In genomic region chr4:176090115-176090514, GRCh38 we compare ENCODE assay signal across 10 cellular contexts. TPM values are rescaled to one million over a fixed set of nuclear protein-coding genes. Genes with fewer than 3 reads are reported as not detected.
DNase-seq lines count a peak whose midpoint lies in the region; ATAC-seq and TF ChIP-seq lines count a peak whose summit lies in the region.
"Had no signal": no experiment of that assay in that cellular context is flagged by ENCODE, and none has a peak within 500 bp of the region (broad histone marks: within the 10 kb centered on the region; RNA-seq: fewer than 3 reads in every experiment).

No MANE protein-coding gene starts in this region.

- H3K27me3 ChIP-seq in gastroesophageal sphincter (no peaks in the 10 kb centered on the region), sigmoid colon (no peaks in the 10 kb centered on the region)

- H3K9me3 ChIP-seq in gastroesophageal sphincter = no peaks in the 10 kb centered on the region
- no peaks in the 10 kb centered on the region for H3K9me3 ChIP-seq in sigmoid colon

- no peak for TF ChIP-seq POLR2A in GM18505 (IDR thresholded peaks at IDR 0.05; ENCODE audit: borderline replicate concordance, extremely low read depth, insufficient read depth, insufficient read length)
- no peak for TF ChIP-seq POLR2A in gastroesophageal sphincter (IDR thresholded peaks at IDR 0.05)
- TF ChIP-seq POLR2A in sigmoid colon (IDR thresholded peaks at IDR 0.05) = no peak

- no peaks in the 10 kb centered on the region for H3K4me1 ChIP-seq in gastroesophageal sphincter
- no peaks in the 10 kb centered on the region for H3K4me1 ChIP-seq in sigmoid colon

- 79 to 100% methylated on average over 2 of the region's 2 CpGs for WGBS in gastroesophageal sphincter (ENCODE audit: low coverage in 1 of 2), 2 donors
- 48 to 77% methylated on average over 2 of the region's 2 CpGs for WGBS in sigmoid colon, 2 donors

- TF ChIP-seq CTCF in gastroesophageal sphincter (IDR thresholded peaks at IDR 0.05) (no peak), sigmoid colon (IDR thresholded peaks at IDR 0.05) (no peak)

- DNase-seq in Kasumi-1 (lab: John Stamatoyannopoulos, UW) (peak; percentile 91), sigmoid colon (no peak)
- no peak for DNase-seq in NK-92 treated with Interleukin-12 subunit alpha and Interleukin-12 subunit beta, amount 100 ng/mL, for 24 hours (lab: John Stamatoyannopoulos, UW)
- no peak for DNase-seq in activated CD4-positive, CD25-positive, alpha-beta regulatory T cell treated with anti-CD3 and anti-CD28 coated beads, Interleukin-2, amount 50 U/mL, for 72 hours
- DNase-seq: kidney glomerular epithelial cell, NCI-H146 had no signal

- H3K27ac ChIP-seq in gastroesophageal sphincter = no peak overlapping the region
- no peak overlapping the region for H3K27ac ChIP-seq in sigmoid colon

- intact Hi-C loops in sigmoid colon (cut with DNase I) = no loop called here

- no peak overlapping the region for H3K4me3 ChIP-seq in gastroesophageal sphincter
- no peak overlapping the region for H3K4me3 ChIP-seq in sigmoid colon

- TF ChIP-seq EP300 in gastroesophageal sphincter (IDR thresholded peaks at IDR 0.05) = no peak
- TF ChIP-seq EP300 in sigmoid colon (IDR thresholded peaks at IDR 0.05) = no peak

- H3K36me3 ChIP-seq in gastroesophageal sphincter = no peaks in the 10 kb centered on the region
- H3K36me3 ChIP-seq in sigmoid colon = no peaks in the 10 kb centered on the region

- ATAC-seq in GM18505 (IDR thresholded peaks at IDR 0.05; ENCODE audit: unreplicated experiment) (peak; percentile 89), GM21528 (IDR thresholded peaks at IDR 0.05; ENCODE audit: low FRiP score, unreplicated experiment) (peak; percentile 90), gastroesophageal sphincter (peak; percentile 61), HG03439 (IDR thresholded peaks at IDR 0.05; ENCODE audit: unreplicated experiment) (no peak)

RNA-seq across cellular contexts. Expression of gene WDR17, which starts 24.5 kb away (rescaled TPM):
- total RNA-seq in gastroesophageal sphincter (10 to 100 TPM in 1 of 4 donors, 1 to 10 TPM in 3; 4.0 to 14.6 (median 4.7) TPM), sigmoid colon (10 to 100 TPM in 1 of 4 donors, 1 to 10 TPM in 3; 4.8 to 11.0 (median 6.8) TPM)
- polyA plus RNA-seq in sigmoid colon = under 1 TPM in 1 of 3 donors, not detected in 2; 0.63 TPM

Comparison
In these comparisons a context has a peak if more than half of its experiments do, and no peak if none do; other contexts are left out.
1. DNase-seq: peak in Kasumi-1 (2 of 2); none in NK-92 treated with Interleukin-12 subunit alpha and Interleukin-12 subunit beta, amount 100 ng/mL, for 24 hours (single experiment), activated CD4-positive, CD25-positive, alpha-beta regulatory T cell treated with anti-CD3 and anti-CD28 coated beads, Interleukin-2, amount 50 U/mL, for 72 hours (single experiment) and sigmoid colon (single experiment).